In the genomic region with DNA sequence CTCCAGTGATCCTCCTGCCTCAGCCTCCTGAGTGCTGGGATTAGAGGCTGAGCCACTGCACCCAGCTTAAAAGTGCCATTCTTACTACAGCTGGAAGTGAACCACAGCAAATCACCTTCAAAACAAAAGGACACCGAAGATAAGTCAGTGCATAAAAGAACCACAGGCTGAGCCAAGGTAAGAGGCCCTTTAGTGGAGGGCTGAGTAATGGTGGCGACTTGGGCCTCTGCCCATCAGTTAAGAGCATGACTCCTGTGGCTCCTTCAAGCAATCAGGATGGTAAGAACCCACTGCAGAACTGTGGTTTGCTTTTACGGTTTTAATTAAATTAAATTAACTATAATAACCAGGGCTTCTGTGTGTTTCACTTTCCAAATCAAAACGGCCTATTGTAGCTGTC, we compare ENCODE assay signal across 12 cellular contexts.
A peak's percentile ranks its signal among the peaks of the same experiment; 100 is the strongest.
DNase-seq lines count a peak whose midpoint lies in the region; ATAC-seq and TF ChIP-seq lines count a peak whose summit lies in the region.
"Had no signal": no experiment of that assay in that cellular context is flagged by ENCODE, and none has a peak within 500 bp of the region (broad histone marks: within the 10 kb centered on the region; RNA-seq: fewer than 3 reads in every experiment).

No MANE protein-coding gene starts in this region.

- no peak overlapping the region for H3K14ac ChIP-seq in mesenchymal stem cell (ENCODE audit: low read length in 2 of 2)

- H3K9me3 ChIP-seq in CD8-positive, alpha-beta memory T cell (ENCODE audit: low read length), result no peaks in the 10 kb centered on the region
- no peaks in the 10 kb centered on the region for H3K9me3 ChIP-seq in mesenchymal stem cell (ENCODE audit: control insufficient read depth, low read length)
- H3K9me3 ChIP-seq: HAP-1 had no signal

- no peak overlapping the region for H2BK15ac ChIP-seq in mesenchymal stem cell (ENCODE audit: low read depth, poor library complexity, severe bottlenecking)

- peaks cover 89 to 96% (median 93%) of the 10 kb centered on the region in 3 donors for H3K4me1 Mint-ChIP-seq in CD8-positive, alpha-beta memory T cell
- peaks cover 24% of the 10 kb centered on the region for H3K4me1 Mint-ChIP-seq in WTC11

- no peak overlapping the region for H3K4me3 ChIP-seq in CD8-positive, alpha-beta memory T cell (ENCODE audit: low read length)
- H3K4me3 ChIP-seq in mesenchymal stem cell (ENCODE audit: insufficient read depth in 1 of 2, low read depth in 1 of 2, low read length in 2 of 2), result no peak overlapping the region
- H3K4me3 ChIP-seq: HAP-1 had no signal

- peak overlapping the region; percentile 4 to 95 (median 66) for H3K4me3 Mint-ChIP-seq in CD8-positive, alpha-beta memory T cell
- H3K4me3 Mint-ChIP-seq in WTC11, result no peak overlapping the region
- H3K4me3 Mint-ChIP-seq: activated T-helper 1 cell treated with anti-CD3 and anti-CD28 coated beads, Interleukin-12 subunit alpha, Interleukin-12 subunit beta, Interleukin-2, Interleukin-4 antibody, amounts not matched to agents 30 ng/mL and 10 ng/mL and 1 ng/mL, durations not matched to agents 14 hours and 24 hours and 36 hours had no signal

- no peak overlapping the region for H3K23ac ChIP-seq in mesenchymal stem cell (ENCODE audit: low read length in 2 of 2)

- peaks cover 76% of the 10 kb centered on the region for H3K4me1 ChIP-seq in CD8-positive, alpha-beta memory T cell (ENCODE audit: insufficient read depth, low read length)
- H3K4me1 ChIP-seq in mesenchymal stem cell (ENCODE audit: control insufficient read depth, insufficient read depth, low read depth, low read length), result peaks cover 4% of the 10 kb centered on the region
- H3K4me1 ChIP-seq: HAP-1 had no signal

- no peaks in the 10 kb centered on the region for H3K9me3 Mint-ChIP-seq in CD8-positive, alpha-beta memory T cell
- no peaks in the 10 kb centered on the region for H3K9me3 Mint-ChIP-seq in WTC11
- H3K9me3 Mint-ChIP-seq: activated T-helper 1 cell treated with anti-CD3 and anti-CD28 coated beads, Interleukin-12 subunit alpha, Interleukin-12 subunit beta, Interleukin-2, Interleukin-4 antibody, amounts not matched to agents 30 ng/mL and 10 ng/mL and 1 ng/mL, durations not matched to agents 14 hours and 24 hours and 36 hours had no signal

- no peak overlapping the region for H2AK5ac ChIP-seq in mesenchymal stem cell (ENCODE audit: low read length, severe bottlenecking)

- peak overlapping the region; percentile 84 to 99 (median 98) for H3K27ac Mint-ChIP-seq in CD8-positive, alpha-beta memory T cell
- no peak overlapping the region for H3K27ac Mint-ChIP-seq in WTC11
- H3K27ac Mint-ChIP-seq: activated T-helper 1 cell treated with anti-CD3 and anti-CD28 coated beads, Interleukin-12 subunit alpha, Interleukin-12 subunit beta, Interleukin-2, Interleukin-4 antibody, amounts not matched to agents 30 ng/mL and 10 ng/mL and 1 ng/mL, durations not matched to agents 14 hours and 24 hours and 36 hours; progenitor cell of endocrine pancreas had no signal

- ATAC-seq in WTC11 (no peak), GM19467 (IDR thresholded peaks at IDR 0.05; ENCODE audit: unreplicated experiment) (no peak)

- DNase-seq in CD8-positive, alpha-beta memory T cell, result peak in 4 of 5 donors; percentile 19 to 85 (median 40)
- DNase-seq in HS-5 (ENCODE audit: low read depth), result peak; percentile 34
- peak; percentile 28 for DNase-seq in amniotic stem cell (lab: John Stamatoyannopoulos, UW)
- DNase-seq in mesenchymal stem cell, result peak; percentile 50
- no peak for DNase-seq in WTC11 (ENCODE audit: low spot score)
- no peak for DNase-seq in germinal center (ENCODE audit: low spot score)
- DNase-seq in GOT3 (lab: John Stamatoyannopoulos, UW), result no peak
- DNase-seq: head of caudate nucleus had no signal

- H2BK5ac ChIP-seq in mesenchymal stem cell (ENCODE audit: low read depth, low read length, poor library complexity, severe bottlenecking), result no peak overlapping the region

- H3K79me1 ChIP-seq in mesenchymal stem cell (replicated peaks; ENCODE audit: low read length, poor library complexity, severe bottlenecking), result no peaks in the 10 kb centered on the region

- CTCF ChIA-PET in CD8-positive, alpha-beta memory T cell (lab: Charles Lee), result interaction anchor here (3.4 kb wide), 1 partner anchor 21 kb away, joined by 10 read pairs; no protein-coding TSS in a partner anchor
- CTCF ChIA-PET in WTC11 (lab: Charles Lee), result interaction anchor here (0.8 to 1.2 kb wide), 2 partner anchors 9 to 220 kb away, joined by 3 read pairs; no protein-coding TSS in a partner anchor

- H2BK120ac ChIP-seq in mesenchymal stem cell (ENCODE audit: low read depth, low read length), result no peak overlapping the region

- 81% methylated on average over 3 of the region's 4 CpGs for WGBS in mesenchymal stem cell

- peak overlapping the region; percentile 48 for H3K27ac ChIP-seq in CD8-positive, alpha-beta memory T cell (ENCODE audit: low read depth, low read length)
- H3K27ac ChIP-seq in mesenchymal stem cell (ENCODE audit: low read length, poor library complexity, severe bottlenecking), result no peak overlapping the region

- no peaks in the 10 kb centered on the region for H3K36me3 ChIP-seq in CD8-positive, alpha-beta memory T cell (ENCODE audit: insufficient read depth, low read length)
- no peaks in the 10 kb centered on the region for H3K36me3 ChIP-seq in mesenchymal stem cell (ENCODE audit: control insufficient read depth in 1 of 2, insufficient read depth in 2 of 2, low read depth in 1 of 2, low read length in 2 of 2)
- H3K36me3 ChIP-seq: HAP-1 had no signal

- no peak overlapping the region for H3K4me2 ChIP-seq in mesenchymal stem cell (ENCODE audit: low read length, poor library complexity, severe bottlenecking)

- H2BK12ac ChIP-seq in mesenchymal stem cell (ENCODE audit: low read length in 2 of 2), result no peak overlapping the region

- no peaks in the 10 kb centered on the region for H3K27me3 ChIP-seq in CD8-positive, alpha-beta memory T cell (ENCODE audit: insufficient read depth, low read length, poor library complexity, severe bottlenecking)
- H3K27me3 ChIP-seq in mesenchymal stem cell (ENCODE audit: control insufficient read depth in 1 of 2, insufficient read depth in 1 of 2, low read length in 2 of 2), result peaks cover 18 to 50% of the 10 kb centered on the region in 2 experiments

- POLR2A ChIA-PET in CD8-positive, alpha-beta memory T cell (lab: Charles Lee), result no interaction called here
- POLR2A ChIA-PET in WTC11 (lab: Charles Lee), result no interaction called here

- H2AFZ ChIP-seq in mesenchymal stem cell (ENCODE audit: low read depth, low read length), result no peak overlapping the region

- no peak overlapping the region for H4K91ac ChIP-seq in mesenchymal stem cell (ENCODE audit: low read length)

- H3K9ac ChIP-seq in mesenchymal stem cell (ENCODE audit: low read length), result no peak overlapping the region

- no peak overlapping the region for H3K18ac ChIP-seq in mesenchymal stem cell (ENCODE audit: low read depth in 1 of 2, low read length in 2 of 2)

- H4K8ac ChIP-seq in mesenchymal stem cell (ENCODE audit: low read length), result no peak overlapping the region

- no peak for TF ChIP-seq CTCF in WTC11 (IDR thresholded peaks at IDR 0.05)

- no peak overlapping the region for H3K4ac ChIP-seq in mesenchymal stem cell (ENCODE audit: low read depth in 1 of 2, low read length in 2 of 2)

- H3K36me3 Mint-ChIP-seq in CD8-positive, alpha-beta memory T cell, result peaks cover 0 to 6% (median 1%) of the 10 kb centered on the region in 3 donors
- no peaks in the 10 kb centered on the region for H3K36me3 Mint-ChIP-seq in WTC11

- H3K27me3 Mint-ChIP-seq in CD8-positive, alpha-beta memory T cell, result no peaks in the 10 kb centered on the region
- H3K27me3 Mint-ChIP-seq in WTC11 (ENCODE audit: low read depth), result peaks cover 44% of the 10 kb centered on the region

TF ChIP-seq in WTC11, 78 proteins besides CTCF, POLR2A, EP300 and RAD21 (continues in another document):
- TF ChIP-seq ZNF138 (CRISPR knock-in tag; conservative IDR thresholded peaks at IDR 0.05), result no peak
- TF ChIP-seq, protein P1, sequence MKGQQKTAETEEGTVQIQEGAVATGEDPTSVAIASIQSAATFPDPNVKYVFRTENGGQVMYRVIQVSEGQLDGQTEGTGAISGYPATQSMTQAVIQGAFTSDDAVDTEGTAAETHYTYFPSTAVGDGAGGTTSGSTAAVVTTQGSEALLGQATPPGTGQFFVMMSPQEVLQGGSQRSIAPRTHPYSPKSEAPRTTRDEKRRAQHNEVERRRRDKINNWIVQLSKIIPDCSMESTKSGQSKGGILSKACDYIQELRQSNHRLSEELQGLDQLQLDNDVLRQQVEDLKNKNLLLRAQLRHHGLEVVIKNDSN (CRISPR knock-in tag; IDR thresholded peaks at IDR 0.05), result no peak
- TF ChIP-seq SOX15 (CRISPR knock-in tag; IDR thresholded peaks at IDR 0.05), result no peak
- TF ChIP-seq, protein P2, sequence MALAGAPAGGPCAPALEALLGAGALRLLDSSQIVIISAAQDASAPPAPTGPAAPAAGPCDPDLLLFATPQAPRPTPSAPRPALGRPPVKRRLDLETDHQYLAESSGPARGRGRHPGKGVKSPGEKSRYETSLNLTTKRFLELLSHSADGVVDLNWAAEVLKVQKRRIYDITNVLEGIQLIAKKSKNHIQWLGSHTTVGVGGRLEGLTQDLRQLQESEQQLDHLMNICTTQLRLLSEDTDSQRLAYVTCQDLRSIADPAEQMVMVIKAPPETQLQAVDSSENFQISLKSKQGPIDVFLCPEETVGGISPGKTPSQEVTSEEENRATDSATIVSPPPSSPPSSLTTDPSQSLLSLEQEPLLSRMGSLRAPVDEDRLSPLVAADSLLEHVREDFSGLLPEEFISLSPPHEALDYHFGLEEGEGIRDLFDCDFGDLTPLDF (CRISPR knock-in tag; IDR thresholded peaks at IDR 0.05), result no peak
- TF ChIP-seq ZNF396 (CRISPR knock-in tag; IDR thresholded peaks at IDR 0.05; ENCODE audit: borderline replicate concordance), result no peak
- no peak for TF ChIP-seq TEAD1 (CRISPR knock-in tag; IDR thresholded peaks at IDR 0.05)
- no peak for TF ChIP-seq ZNF317 (CRISPR knock-in tag; IDR thresholded peaks at IDR 0.05; ENCODE audit: borderline replicate concordance, low read depth)
- TF ChIP-seq ZNF671 (CRISPR knock-in tag; IDR thresholded peaks at IDR 0.05), result no peak
- TF ChIP-seq ATF1 (CRISPR knock-in tag; IDR thresholded peaks at IDR 0.05), result no peak
- TF ChIP-seq, protein P3, sequence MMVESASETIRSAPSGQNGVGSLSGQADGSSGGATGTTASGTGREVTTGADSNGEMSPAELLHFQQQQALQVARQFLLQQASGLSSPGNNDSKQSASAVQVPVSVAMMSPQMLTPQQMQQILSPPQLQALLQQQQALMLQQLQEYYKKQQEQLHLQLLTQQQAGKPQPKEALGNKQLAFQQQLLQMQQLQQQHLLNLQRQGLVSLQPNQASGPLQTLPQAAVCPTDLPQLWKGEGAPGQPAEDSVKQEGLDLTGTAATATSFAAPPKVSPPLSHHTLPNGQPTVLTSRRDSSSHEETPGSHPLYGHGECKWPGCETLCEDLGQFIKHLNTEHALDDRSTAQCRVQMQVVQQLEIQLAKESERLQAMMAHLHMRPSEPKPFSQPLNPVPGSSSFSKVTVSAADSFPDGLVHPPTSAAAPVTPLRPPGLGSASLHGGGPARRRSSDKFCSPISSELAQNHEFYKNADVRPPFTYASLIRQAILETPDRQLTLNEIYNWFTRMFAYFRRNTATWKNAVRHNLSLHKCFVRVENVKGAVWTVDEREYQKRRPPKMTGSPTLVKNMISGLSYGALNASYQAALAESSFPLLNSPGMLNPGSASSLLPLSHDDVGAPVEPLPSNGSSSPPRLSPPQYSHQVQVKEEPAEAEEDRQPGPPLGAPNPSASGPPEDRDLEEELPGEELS (CRISPR knock-in tag; IDR thresholded peaks at IDR 0.05), result no peak

Comparison
In these comparisons a context has a peak if more than half of its experiments do, and no peak if none do; other contexts are left out.
1. DNase-seq: peak in CD8-positive, alpha-beta memory T cell (4 of 5), HS-5 (single experiment), amniotic stem cell (single experiment) and mesenchymal stem cell (single experiment); none in WTC11 (single experiment), germinal center (single experiment) and GOT3 (single experiment).